ENCODE assay signal across 10 cellular contexts in genomic region chr9:130174025-130174424, GRCh38. TPM values are rescaled to one million over a fixed set of nuclear protein-coding genes. Genes with fewer than 3 reads are reported as not detected.
DNase-seq lines count a peak whose midpoint lies in the region; ATAC-seq and TF ChIP-seq lines count a peak whose summit lies in the region.
"Had no signal": no experiment of that assay in that cellular context is flagged by ENCODE, and none has a peak within 500 bp of the region (broad histone marks: within the 10 kb centered on the region; RNA-seq: fewer than 3 reads in every experiment).

No MANE protein-coding gene starts in this region.

- intact Hi-C loops in tibial artery (cut with DNase I; ENCODE audit: low total_unique reads): loop anchor here (5.0 kb wide), 1 partner anchor 63 kb away; no protein-coding TSS in a partner anchor
- intact Hi-C loops in lower lobe of right lung (cut with DNase I): no loop called here

- H3K9me3 ChIP-seq in mesodermal cell (ENCODE audit: control insufficient read depth, low read length): no peaks in the 10 kb centered on the region
- H3K9me3 ChIP-seq in tibial artery: no peaks in the 10 kb centered on the region
- H3K9me3 ChIP-seq in lower lobe of right lung: no peaks in the 10 kb centered on the region

- peak overlapping the region; percentile 68 for H3K4me3 ChIP-seq in astrocyte of the spinal cord (ENCODE audit: low read depth, low read length)
- peak overlapping the region; percentile 64 for H3K4me3 ChIP-seq in mesodermal cell (ENCODE audit: extremely low read depth, insufficient read depth, low read length, poor library complexity, severe bottlenecking)
- H3K4me3 ChIP-seq in tibial artery: peak overlapping the region; percentile 65 to 94
- H3K4me3 ChIP-seq in lower lobe of right lung: no peak overlapping the region

- WGBS in mesodermal cell (ENCODE audit: insufficient coverage in 2 of 2), 2 experiments: 94% methylated on average over 9 of the region's 9 CpGs

- ATAC-seq in activated naive CD4-positive, alpha-beta T cell treated with anti-CD3 and anti-CD28 coated beads, Interleukin-2, amount 50 U/mL, for 72 hours: no peak
- ATAC-seq in lower lobe of right lung (no peak), HG02678 (IDR thresholded peaks at IDR 0.05; ENCODE audit: unreplicated experiment) (no peak)

- H3K4me1 Mint-ChIP-seq in activated naive CD4-positive, alpha-beta T cell treated with anti-CD3 and anti-CD28 coated beads, Interleukin-2, amount 10 ng/mL, durations not matched to agents 7 days and 5 days: peaks cover 7% of the 10 kb centered on the region

- H3K4me1 ChIP-seq in mesodermal cell (ENCODE audit: control insufficient read depth, insufficient read depth, low read length, poor library complexity, severe bottlenecking) (peaks cover 14% of the 10 kb centered on the region), tibial artery (peaks cover 5 to 65% (median 51%) of the 10 kb centered on the region in 4 donors), lower lobe of right lung (peaks cover 11% of the 10 kb centered on the region)

- no peak for DNase-seq in activated naive CD4-positive, alpha-beta T cell treated with anti-CD3 and anti-CD28 coated beads, Interleukin-2, amount 10 ng/mL, durations not matched to agents 7 days and 5 days
- no peak for DNase-seq in activated naive CD4-positive, alpha-beta T cell treated with anti-CD3 and anti-CD28 coated beads, Interleukin-2, amount 50 U/mL, for 72 hours (ENCODE audit: low spot score in 2 of 2)
- DNase-seq in astrocyte of the spinal cord (ENCODE audit: low read depth, low spot score) (no peak), tibial artery (no peak), lower lobe of right lung (no peak), NCI-H187 treated with DMSO at 0.1 percent for 48 hours (lab: John Stamatoyannopoulos, UW) (no peak)
- DNase-seq: NCI-H446 treated with DMSO at 0.1 percent for 48 hours had no signal

- peak overlapping the region; percentile 31 for H3K4me3 Mint-ChIP-seq in activated naive CD4-positive, alpha-beta T cell treated with anti-CD3 and anti-CD28 coated beads, Interleukin-2, amount 10 ng/mL, durations not matched to agents 7 days and 5 days

- H3K27me3 ChIP-seq in tibial artery (no peaks in the 10 kb centered on the region), lower lobe of right lung (ENCODE audit: low read depth) (peaks cover 11% of the 10 kb centered on the region)

- no peaks in the 10 kb centered on the region for H3K36me3 Mint-ChIP-seq in activated naive CD4-positive, alpha-beta T cell treated with anti-CD3 and anti-CD28 coated beads, Interleukin-2, amount 10 ng/mL, durations not matched to agents 7 days and 5 days
- H3K36me3 Mint-ChIP-seq in activated naive CD4-positive, alpha-beta T cell treated with anti-CD3 and anti-CD28 coated beads, Interleukin-2, amount 50 U/mL, for 72 hours: no peaks in the 10 kb centered on the region

- CTCF ChIA-PET in activated naive CD4-positive, alpha-beta T cell treated with anti-CD3 and anti-CD28 coated beads, Interleukin-2, amount 10 ng/mL, durations not matched to agents 7 days and 5 days (lab: Charles Lee): no interaction called here

- H3K27ac ChIP-seq in mesodermal cell (ENCODE audit: low read depth, low read length, severe bottlenecking) (no peak overlapping the region), tibial artery (peak overlapping the region; percentile 90 to 95), lower lobe of right lung (no peak overlapping the region)

- in situ Hi-C loops in astrocyte of the spinal cord (cut with HindIII; ENCODE audit: low sequenced_read_pairs): no loop called here

- H3K36me3 ChIP-seq in mesodermal cell (ENCODE audit: control insufficient read depth, insufficient read depth, low read length): peaks cover 17% of the 10 kb centered on the region
- no peaks in the 10 kb centered on the region for H3K36me3 ChIP-seq in tibial artery
- H3K36me3 ChIP-seq in lower lobe of right lung: no peaks in the 10 kb centered on the region

- peaks cover 65% of the 10 kb centered on the region for H3K27me3 Mint-ChIP-seq in activated naive CD4-positive, alpha-beta T cell treated with anti-CD3 and anti-CD28 coated beads, Interleukin-2, amount 10 ng/mL, durations not matched to agents 7 days and 5 days

- TF ChIP-seq CTCF in astrocyte of the spinal cord (IDR thresholded peaks at IDR 0.05; ENCODE audit: low read depth, low read length) (no peak), tibial artery (IDR thresholded peaks at IDR 0.05) (no peak), lower lobe of right lung (IDR thresholded peaks at IDR 0.05) (no peak)

- H3K9me3 Mint-ChIP-seq in activated naive CD4-positive, alpha-beta T cell treated with anti-CD3 and anti-CD28 coated beads, Interleukin-2, amount 10 ng/mL, durations not matched to agents 7 days and 5 days: no peaks in the 10 kb centered on the region
- no peaks in the 10 kb centered on the region for H3K9me3 Mint-ChIP-seq in activated naive CD4-positive, alpha-beta T cell treated with anti-CD3 and anti-CD28 coated beads, Interleukin-2, amount 50 U/mL, for 72 hours
- H3K9me3 Mint-ChIP-seq: T-helper 1 cell treated with Interleukin-12 subunit alpha and Interleukin-12 subunit beta and Interleukin-4 antibody, amounts not matched to agents 30 μg/mL and 1 μg/mL, for 36 hours had no signal

- no peak overlapping the region for H3K27ac Mint-ChIP-seq in activated naive CD4-positive, alpha-beta T cell treated with anti-CD3 and anti-CD28 coated beads, Interleukin-2, amount 10 ng/mL, durations not matched to agents 7 days and 5 days
- no peak overlapping the region for H3K27ac Mint-ChIP-seq in activated naive CD4-positive, alpha-beta T cell treated with anti-CD3 and anti-CD28 coated beads, Interleukin-2, amount 50 U/mL, for 72 hours
- H3K27ac Mint-ChIP-seq: T-helper 1 cell treated with Interleukin-12 subunit alpha and Interleukin-12 subunit beta and Interleukin-4 antibody, amounts not matched to agents 30 μg/mL and 1 μg/mL, for 36 hours had no signal

RNA-seq across cellular contexts. Expression of gene NCS1, which starts 1.8 kb away (rescaled TPM):
- total RNA-seq in activated naive CD4-positive, alpha-beta T cell treated with anti-CD3 and anti-CD28 coated beads, Interleukin-2, amount 50 U/mL, for 72 hours: 10 to 100 TPM; 13.5 to 14.0 TPM
- 36.6 TPM for polyA plus RNA-seq in mesodermal cell (2013, experiment 1 of 2)
- polyA plus RNA-seq in mesodermal cell (2013, experiment 2 of 2): 33.8 TPM
- total RNA-seq in lower lobe of right lung: 7.0 TPM

Comparison
In these comparisons a context has a peak if more than half of its experiments do, and no peak if none do; other contexts are left out.
1. H3K27ac ChIP-seq: peak in tibial artery (2 of 2); none in mesodermal cell (single experiment) and lower lobe of right lung (single experiment).